ENCODE assay signal across 17 cellular contexts in genomic region chr4:80360102-80360501, GRCh38. TPM values are rescaled to one million over a fixed set of nuclear protein-coding genes. Genes with fewer than 3 reads are reported as not detected.
A peak's percentile ranks its signal among the peaks of the same experiment; 100 is the strongest.
DNase-seq lines count a peak whose midpoint lies in the region; ATAC-seq and TF ChIP-seq lines count a peak whose summit lies in the region.
"Had no signal": no experiment of that assay in that cellular context is flagged by ENCODE, and none has a peak within 500 bp of the region (broad histone marks: within the 10 kb centered on the region; RNA-seq: fewer than 3 reads in every experiment).

No MANE protein-coding gene starts in this region.

- no peak overlapping the region for H3K4me2 ChIP-seq in H9 (ENCODE audit: insufficient read depth, insufficient read length, low read length)

- no peak overlapping the region for H3T11ph ChIP-seq in H9 (ENCODE audit: low read length)

- H4K8ac ChIP-seq in H9 (replicated peaks; ENCODE audit: insufficient read length, low read depth, low read length), result no peak overlapping the region

- ATAC-seq in CD4-positive, alpha-beta T cell (ENCODE audit: poor library complexity), result peak; percentile 26
- peak; percentile 26 for ATAC-seq in effector memory CD8-positive, alpha-beta T cell (replicated peaks)
- ATAC-seq in natural killer cell treated with Interleukin-12 subunit alpha and Interleukin-12 subunit beta and Interleukin-15 and Interleukin-18, amount 100 ng/mL, for 72 hours, result peak; percentile 48 to 51
- ATAC-seq in GM18505 (IDR thresholded peaks at IDR 0.05; ENCODE audit: unreplicated experiment), result no peak
- ATAC-seq: K562 had no signal

- H2BK15ac ChIP-seq in H9 (ENCODE audit: low read depth, low read length), result no peak overlapping the region

- no peaks in the 10 kb centered on the region for H3K36me3 ChIP-seq in MG63

- no peak overlapping the region for H3K4ac ChIP-seq in H9 (ENCODE audit: low read depth, low read length)

- no peak overlapping the region for H2BK5ac ChIP-seq in H9 (ENCODE audit: insufficient read length, low read length)

- TF ChIP-seq CTCF in CD4-positive, alpha-beta T cell (IDR thresholded peaks at IDR 0.05), result no peak
- no peak for TF ChIP-seq CTCF in H9 (conservative IDR thresholded peaks at IDR 0.05)

- WGBS in H9 (ENCODE audit: extremely low coverage, insufficient read length, low lambda C conversion rate), result no CpG with 5 or more reads among the region's 3 CpGs

- H3K14ac ChIP-seq in H9 (ENCODE audit: insufficient read depth, low read length), result no peak overlapping the region

- no peak overlapping the region for H3K4me3 Mint-ChIP-seq in CD4-positive, alpha-beta T cell
- no peak overlapping the region for H3K4me3 Mint-ChIP-seq in H9
- H3K4me3 Mint-ChIP-seq in effector memory CD8-positive, alpha-beta T cell, result no peak overlapping the region
- H3K4me3 Mint-ChIP-seq in natural killer cell treated with Interleukin-12 subunit alpha and Interleukin-12 subunit beta and Interleukin-15 and Interleukin-18, amount 100 ng/mL, for 72 hours, result no peak overlapping the region

- no peak overlapping the region for H3K56ac ChIP-seq in H9 (ENCODE audit: insufficient read length, low read depth, low read length)

- no peaks in the 10 kb centered on the region for H3K79me2 ChIP-seq in H9 (ENCODE audit: insufficient read depth, low read length)

- intact Hi-C loops in CD4-positive, alpha-beta T cell (cut with DNase I, micrococcal nuclease), result loop anchor here in 1 of 2 experiments (1.0 kb wide), 1 partner anchor 992 kb away; no protein-coding TSS in a partner anchor

- no peak overlapping the region for H3K18ac ChIP-seq in H9 (ENCODE audit: insufficient read length, low read depth, low read length)

- no peak overlapping the region for H3K27ac Mint-ChIP-seq in CD4-positive, alpha-beta T cell
- H3K27ac Mint-ChIP-seq in H9, result no peak overlapping the region; a peak in 1 of 7 replicates
- H3K27ac Mint-ChIP-seq in effector memory CD8-positive, alpha-beta T cell, result no peak overlapping the region
- no peak overlapping the region for H3K27ac Mint-ChIP-seq in natural killer cell treated with Interleukin-12 subunit alpha and Interleukin-12 subunit beta and Interleukin-15 and Interleukin-18, amount 100 ng/mL, for 72 hours

- H2BK120ac ChIP-seq in H9 (ENCODE audit: low read depth, low read length, poor library complexity, severe bottlenecking), result no peak overlapping the region

- no peak overlapping the region for H3K23ac ChIP-seq in H9 (ENCODE audit: insufficient read length, low read depth, low read length)

- no peak overlapping the region for H4K91ac ChIP-seq in H9 (ENCODE audit: insufficient read length, low read depth, low read length)

- H2BK20ac ChIP-seq in H9 (ENCODE audit: low read depth, low read length, poor library complexity, severe bottlenecking), result no peak overlapping the region

- no peak overlapping the region for H3K27ac ChIP-seq in CD4-positive, alpha-beta T cell (ENCODE audit: low read depth, low read length)
- H3K27ac ChIP-seq in H9 (ENCODE audit: insufficient read length, low read depth, low read length), result no peak overlapping the region
- H3K27ac ChIP-seq: C4-2B had no signal

- H4K20me1 ChIP-seq in H9 (ENCODE audit: control insufficient read depth, insufficient read depth, insufficient read length), result no peaks in the 10 kb centered on the region

- H3K4me3 ChIP-seq in MG63, result no peak overlapping the region
- H3K4me3 ChIP-seq: K562 had no signal

- H3K23me2 ChIP-seq in H9 (ENCODE audit: insufficient read length, low read depth, low read length, poor library complexity, severe bottlenecking), result no peaks in the 10 kb centered on the region

- H3K4me1 Mint-ChIP-seq in CD4-positive, alpha-beta T cell (ENCODE audit: low read depth), result no peaks in the 10 kb centered on the region
- peaks cover 4 to 14% of the 10 kb centered on the region in 2 experiments; a peak in 3 of 4 replicates for H3K4me1 Mint-ChIP-seq in H9
- H3K4me1 Mint-ChIP-seq in effector memory CD8-positive, alpha-beta T cell (ENCODE audit: low read depth in 2 of 2), result no peaks in the 10 kb centered on the region
- peaks cover 0 to 3% of the 10 kb centered on the region in 2 donors for H3K4me1 Mint-ChIP-seq in natural killer cell treated with Interleukin-12 subunit alpha and Interleukin-12 subunit beta and Interleukin-15 and Interleukin-18, amount 100 ng/mL, for 72 hours (ENCODE audit: low read depth in 2 of 2)

- no peaks in the 10 kb centered on the region for H3K4me1 ChIP-seq in H9 (ENCODE audit: insufficient read depth, low read length)

- H3K27me3 Mint-ChIP-seq in CD4-positive, alpha-beta T cell, result peaks cover 38% of the 10 kb centered on the region
- H3K27me3 Mint-ChIP-seq in H9 (ENCODE audit: low read depth), result peaks cover 35% of the 10 kb centered on the region
- peaks cover 33 to 45% of the 10 kb centered on the region in 2 donors for H3K27me3 Mint-ChIP-seq in effector memory CD8-positive, alpha-beta T cell
- peaks cover 22 to 39% of the 10 kb centered on the region in 2 donors for H3K27me3 Mint-ChIP-seq in natural killer cell treated with Interleukin-12 subunit alpha and Interleukin-12 subunit beta and Interleukin-15 and Interleukin-18, amount 100 ng/mL, for 72 hours

- H4K5ac ChIP-seq in H9 (ENCODE audit: insufficient read length, low read depth, low read length), result no peak overlapping the region

- no peak for DNase-seq in CD4-positive, alpha-beta T cell
- peak; percentile 34 for DNase-seq in H9
- DNase-seq in effector memory CD8-positive, alpha-beta T cell, result no peak
- DNase-seq in natural killer cell treated with Interleukin-12 subunit alpha and Interleukin-12 subunit beta and Interleukin-15 and Interleukin-18, amount 100 ng/mL, for 72 hours (ENCODE audit: low spot score), result no peak
- no peak for DNase-seq in amniotic stem cell (lab: John Stamatoyannopoulos, UW)
- no peak for DNase-seq in MG63
- DNase-seq: DMS79 treated with DMSO at 0.1 percent for 48 hours, H7, NCI-H1105 treated with DMSO at 0.1 percent for 48 hours, NCI-H1694, NCI-H2081 treated with DMSO at 0.1 percent for 48 hours, NCI-H446 treated with DMSO at 0.1 percent for 48 hours, NCI-H69, Right ventricle myocardium superior had no signal

- no peaks in the 10 kb centered on the region for H3K9me3 Mint-ChIP-seq in CD4-positive, alpha-beta T cell
- no peaks in the 10 kb centered on the region for H3K9me3 Mint-ChIP-seq in H9
- no peaks in the 10 kb centered on the region for H3K9me3 Mint-ChIP-seq in effector memory CD8-positive, alpha-beta T cell
- no peaks in the 10 kb centered on the region for H3K9me3 Mint-ChIP-seq in natural killer cell treated with Interleukin-12 subunit alpha and Interleukin-12 subunit beta and Interleukin-15 and Interleukin-18, amount 100 ng/mL, for 72 hours

- H3K9me3 ChIP-seq in CD4-positive, alpha-beta T cell (ENCODE audit: control insufficient read depth, low read length), result no peaks in the 10 kb centered on the region
- H3K9me3 ChIP-seq in H9 (ENCODE audit: control insufficient read depth, low read depth, low read length), result no peaks in the 10 kb centered on the region
- H3K9me3 ChIP-seq in MG63, result no peaks in the 10 kb centered on the region

- CTCF ChIA-PET in CD4-positive, alpha-beta T cell (lab: Charles Lee), result interaction anchor here (1.6 kb wide), 1 partner anchor 693 kb away, joined by 3 read pairs; no protein-coding TSS in a partner anchor

- TF ChIP-seq POLR2A in GM18505 (IDR thresholded peaks at IDR 0.05; ENCODE audit: borderline replicate concordance, extremely low read depth, insufficient read depth, insufficient read length), result no peak

- H2BK12ac ChIP-seq in H9 (ENCODE audit: insufficient read length, low read depth, low read length), result no peak overlapping the region

- H2AK5ac ChIP-seq in H9 (ENCODE audit: insufficient read length, low read length), result no peak overlapping the region

- no peak overlapping the region for H2AFZ ChIP-seq in H9 (ENCODE audit: low read length)

- POLR2A ChIA-PET in CD4-positive, alpha-beta T cell (lab: Charles Lee), result no interaction called here

- peaks cover 7% of the 10 kb centered on the region for H3K27me3 ChIP-seq in CD4-positive, alpha-beta T cell (ENCODE audit: control insufficient read depth, insufficient read depth, low read length)
- H3K27me3 ChIP-seq in H9 (ENCODE audit: insufficient read depth, low read length), result no peaks in the 10 kb centered on the region
- no peaks in the 10 kb centered on the region for H3K27me3 ChIP-seq in MG63

- H3K36me3 Mint-ChIP-seq in CD4-positive, alpha-beta T cell (ENCODE audit: low read depth), result no peaks in the 10 kb centered on the region
- H3K36me3 Mint-ChIP-seq in H9 (ENCODE audit: insufficient read depth in 1 of 3, low read depth in 3 of 3), result no peaks in the 10 kb centered on the region
- H3K36me3 Mint-ChIP-seq in effector memory CD8-positive, alpha-beta T cell (ENCODE audit: insufficient read depth), result no peaks in the 10 kb centered on the region
- no peaks in the 10 kb centered on the region for H3K36me3 Mint-ChIP-seq in natural killer cell treated with Interleukin-12 subunit alpha and Interleukin-12 subunit beta and Interleukin-15 and Interleukin-18, amount 100 ng/mL, for 72 hours

- H3K9ac ChIP-seq in H9 (ENCODE audit: extremely low read depth, insufficient read length, low read length), result no peak overlapping the region

- no peaks in the 10 kb centered on the region for H3K79me1 ChIP-seq in H9 (ENCODE audit: insufficient read depth, low read depth, low read length, poor library complexity, severe bottlenecking)

RNA-seq across cellular contexts. Expression of gene CFAP299, which starts 24.6 kb away (rescaled TPM):
- total RNA-seq in CD4-positive, alpha-beta T cell, result not detected
- not detected in 2 replicates for total RNA-seq in H9 (2021)
- not detected for total RNA-seq in natural killer cell treated with Interleukin-12 subunit alpha and Interleukin-12 subunit beta and Interleukin-15 and Interleukin-18, amount 100 ng/mL, for 72 hours
- total RNA-seq in MG63 (2014; rRNA removed; shearing (Covaris generic); ENCODE audit: low replicate concordance), result 0.76 TPM in 1 of 2 replicates, not detected in the other
- total RNA-seq: H7, Right ventricle myocardium superior had no signal
